In the genomic region with DNA sequence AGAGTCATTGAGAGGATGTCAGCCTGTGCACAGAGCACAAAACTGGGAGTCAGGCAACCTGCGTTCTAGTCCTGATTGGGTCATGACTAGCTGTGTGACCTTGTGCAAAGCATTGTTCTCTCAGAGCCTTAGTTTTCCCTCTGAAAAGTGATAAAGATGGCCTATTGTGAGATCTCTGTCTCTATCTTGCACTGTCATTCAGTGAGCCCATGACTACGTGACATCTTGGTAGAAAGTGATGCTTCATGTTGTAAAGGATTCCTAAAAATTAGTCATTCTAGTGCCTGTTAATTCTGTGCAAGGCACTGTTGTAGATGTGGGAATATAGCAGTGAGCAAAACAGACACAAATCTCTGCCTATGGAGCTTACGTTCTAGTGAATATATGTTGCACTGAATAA, we compare ENCODE assay signal across 12 cellular contexts. TPM values are rescaled to one million over a fixed set of nuclear protein-coding genes. Genes with fewer than 3 reads are reported as not detected.
DNase-seq lines count a peak whose midpoint lies in the region; ATAC-seq, FAIRE-seq and TF ChIP-seq lines count a peak whose summit lies in the region.
"Had no signal": no experiment of that assay in that cellular context is flagged by ENCODE, and none has a peak within 500 bp of the region (broad histone marks: within the 10 kb centered on the region; RNA-seq: fewer than 3 reads in every experiment).

No MANE protein-coding gene starts in this region.

- H3K27ac Mint-ChIP-seq in chondrocyte (ENCODE audit: unreplicated experiment): no peak overlapping the region

- intact Hi-C loops in IMR-90 (cut with micrococcal nuclease): no loop called here

- dilution Hi-C loops in IMR-90 (cut with HindIII; ENCODE audit: low sequenced_read_pairs, unreplicated experiment): no loop called here

- H4K8ac ChIP-seq in IMR-90 (ENCODE audit: low read depth in 2 of 2, low read length in 2 of 2) (no peak overlapping the region), mesenchymal stem cell (ENCODE audit: low read length) (no peak overlapping the region)

- H3K14ac ChIP-seq in IMR-90 (replicated peaks; ENCODE audit: low read depth, low read length) (0 out of 2 replicates have a peak overlapping the region, but pooled peaks have one; percentile 74), mesenchymal stem cell (ENCODE audit: low read length in 2 of 2) (no peak overlapping the region)

- no peaks in the 10 kb centered on the region for H3K27me3 Mint-ChIP-seq in chondrocyte (ENCODE audit: low read depth)

- H3K4me3 ChIP-seq in BLaER1 treated with 17β-estradiol and CSF1 and Interleukin-3, amounts not matched to agents 10 nM and 100 nM: no peak overlapping the region
- peak overlapping the region; percentile 33 for H3K4me3 ChIP-seq in IMR-90 (ENCODE audit: insufficient read depth, low read depth, low read length)
- H3K4me3 ChIP-seq in mesenchymal stem cell (ENCODE audit: insufficient read depth in 1 of 2, low read depth in 1 of 2, low read length in 2 of 2): peak overlapping the region in 1 of 2 experiments; percentile 87
- H3K4me3 ChIP-seq: mucosa of descending colon had no signal

- H2BK5ac ChIP-seq in IMR-90 (ENCODE audit: low read depth, low read length, poor library complexity, severe bottlenecking): peak overlapping the region; percentile 61
- no peak overlapping the region for H2BK5ac ChIP-seq in mesenchymal stem cell (ENCODE audit: low read depth, low read length, poor library complexity, severe bottlenecking)

- H2AFZ ChIP-seq in IMR-90 (replicated peaks; ENCODE audit: low read length, poor library complexity): no peak overlapping the region
- no peak overlapping the region for H2AFZ ChIP-seq in mesenchymal stem cell (ENCODE audit: low read depth, low read length)

- H3K4me3 Mint-ChIP-seq in chondrocyte (ENCODE audit: unreplicated experiment): peak overlapping the region; percentile 83

- BruUV-seq in IMR-90 (replicated peaks; lab: Mats Ljungman, UMichigan): no TSS peak

- no peak overlapping the region for H2BK12ac ChIP-seq in mesenchymal stem cell (ENCODE audit: low read length in 2 of 2)

- H2BK15ac ChIP-seq in IMR-90 (ENCODE audit: low read depth, low read length) (no peak overlapping the region), mesenchymal stem cell (ENCODE audit: low read depth, poor library complexity, severe bottlenecking) (no peak overlapping the region)

- H2AK9ac ChIP-seq in IMR-90 (replicated peaks; ENCODE audit: low read depth, low read length, poor library complexity): no peak overlapping the region

- no peak for ATAC-seq in IMR-90 (ENCODE audit: low read depth)
- ATAC-seq in GM19455 (IDR thresholded peaks at IDR 0.05; ENCODE audit: unreplicated experiment): no peak
- ATAC-seq: mucosa of descending colon had no signal

- no peak overlapping the region for H3K4ac ChIP-seq in IMR-90 (ENCODE audit: low read depth, low read length)
- no peak overlapping the region for H3K4ac ChIP-seq in mesenchymal stem cell (ENCODE audit: low read depth in 1 of 2, low read length in 2 of 2)

- peaks cover 44% of the 10 kb centered on the region for H3K4me1 Mint-ChIP-seq in chondrocyte (ENCODE audit: low read depth)

- H3K9me1 ChIP-seq in IMR-90 (ENCODE audit: insufficient read depth, low read length): 0 out of 2 replicates have a peak, but pooled peaks cover 3% of the 10 kb centered on the region

- no peak for TF ChIP-seq RAD21 in IMR-90 (IDR thresholded peaks at IDR 0.05; ENCODE audit: low read length)

- no peak overlapping the region for H2AK5ac ChIP-seq in IMR-90 (ENCODE audit: low read depth, low read length)
- no peak overlapping the region for H2AK5ac ChIP-seq in mesenchymal stem cell (ENCODE audit: low read length, severe bottlenecking)

- H4K20me1 ChIP-seq in BLaER1 treated with 17β-estradiol and CSF1 and Interleukin-3, amounts not matched to agents 10 nM and 100 nM: peaks cover 0 to 26% (median 7%) of the 10 kb centered on the region in 11 experiments; a peak in 7 of 22 replicates
- H4K20me1 ChIP-seq in IMR-90 (ENCODE audit: insufficient read depth, low read length): no peaks in the 10 kb centered on the region

- H3K56ac ChIP-seq in IMR-90 (ENCODE audit: extremely low read depth, insufficient read depth, low read length): no peak overlapping the region

- no peak overlapping the region for H4K91ac ChIP-seq in IMR-90 (ENCODE audit: insufficient read depth, low read depth, low read length)
- no peak overlapping the region for H4K91ac ChIP-seq in mesenchymal stem cell (ENCODE audit: low read length)

- TF ChIP-seq CTCF in IMR-90 (conservative IDR thresholded peaks at IDR 0.05; ENCODE audit: low read depth, low read length): no peak
- TF ChIP-seq CTCF in chondrocyte (IDR thresholded peaks at IDR 0.05): no peak

- H3K27ac ChIP-seq in BLaER1 treated with 17β-estradiol and CSF1 and Interleukin-3, amounts not matched to agents 10 nM and 100 nM: no peak overlapping the region
- no peak overlapping the region for H3K27ac ChIP-seq in IMR-90 (ENCODE audit: insufficient read depth, low read length)
- no peak overlapping the region for H3K27ac ChIP-seq in mesenchymal stem cell (ENCODE audit: low read length, poor library complexity, severe bottlenecking)
- H3K27ac ChIP-seq: upper lobe of left lung had no signal

- FAIRE-seq in urothelium cell line (lab: Jason Lieb, UNC): no peak

- H3K18ac ChIP-seq in IMR-90 (ENCODE audit: low read depth, low read length) (peak overlapping the region; percentile 64; the same call in 1 of the 2 replicates), mesenchymal stem cell (ENCODE audit: low read depth in 1 of 2, low read length in 2 of 2) (no peak overlapping the region)

- WGBS in IMR-90 (ENCODE audit: extremely low coverage in 2 of 2, insufficient read length in 1 of 2), 2 experiments: 17% methylated on average over 1 of the region's 3 CpGs; no CpG with 5 or more reads in 1 of the 2 experiments
- WGBS in mesenchymal stem cell: 34% methylated on average over 2 of the region's 3 CpGs

- POLR2A ChIA-PET in IMR-90 (lab: Charles Lee; ENCODE audit: unreplicated experiment): interaction anchor here (0.6 kb wide), 1 partner anchor 10 kb away, joined by 14 read pairs; no protein-coding TSS in a partner anchor

- peaks cover 0 to 37% (median 18%) of the 10 kb centered on the region in 11 experiments; a peak in 17 of 22 replicates for H3K36me3 ChIP-seq in BLaER1 treated with 17β-estradiol and CSF1 and Interleukin-3, amounts not matched to agents 10 nM and 100 nM
- peaks cover 6% of the 10 kb centered on the region for H3K36me3 ChIP-seq in IMR-90 (ENCODE audit: control insufficient read depth, insufficient read depth, low read length)
- peaks cover 2 to 21% of the 10 kb centered on the region in 2 experiments for H3K36me3 ChIP-seq in mesenchymal stem cell (ENCODE audit: control insufficient read depth in 1 of 2, insufficient read depth in 2 of 2, low read depth in 1 of 2, low read length in 2 of 2)

- no peak overlapping the region for H3K9ac ChIP-seq in BLaER1 treated with 17β-estradiol and CSF1 and Interleukin-3, amounts not matched to agents 10 nM and 100 nM
- H3K9ac ChIP-seq in IMR-90 (ENCODE audit: low read depth, low read length) (no peak overlapping the region), mesenchymal stem cell (ENCODE audit: low read length) (peak overlapping the region; percentile 93)

- TF ChIP-seq POLR2A in IMR-90 (IDR thresholded peaks at IDR 0.05; ENCODE audit: low read depth, low read length): no peak

- peaks cover 0 to 16% (median 5%) of the 10 kb centered on the region in 11 experiments; a peak in 8 of 22 replicates for H3K9me3 ChIP-seq in BLaER1 treated with 17β-estradiol and CSF1 and Interleukin-3, amounts not matched to agents 10 nM and 100 nM (replicated peaks in 1 of 11)
- H3K9me3 ChIP-seq in IMR-90 (ENCODE audit: control insufficient read depth, insufficient read depth, low read length): no peaks in the 10 kb centered on the region
- H3K9me3 ChIP-seq in mesenchymal stem cell (ENCODE audit: control insufficient read depth, low read length): no peaks in the 10 kb centered on the region
- H3K9me3 ChIP-seq: mucosa of descending colon, upper lobe of left lung had no signal

- H3K36me3 Mint-ChIP-seq in chondrocyte (ENCODE audit: low read depth): peaks cover 6% of the 10 kb centered on the region

- no peaks in the 10 kb centered on the region; a peak in 1 of 22 replicates for H3K27me3 ChIP-seq in BLaER1 treated with 17β-estradiol and CSF1 and Interleukin-3, amounts not matched to agents 10 nM and 100 nM
- H3K27me3 ChIP-seq in IMR-90 (ENCODE audit: control insufficient read depth, insufficient read depth, low read length) (peaks cover 2% of the 10 kb centered on the region), mesenchymal stem cell (ENCODE audit: control insufficient read depth in 1 of 2, insufficient read depth in 1 of 2, low read length in 2 of 2) (no peaks in the 10 kb centered on the region)

- CTCF ChIA-PET in IMR-90 (lab: Yijun Ruan, JAX): no interaction called here

- H3K23ac ChIP-seq in IMR-90 (ENCODE audit: low read depth, low read length): 0 out of 2 replicates have a peak overlapping the region, but pooled peaks have one; percentile 53
- no peak overlapping the region for H3K23ac ChIP-seq in mesenchymal stem cell (ENCODE audit: low read length in 2 of 2)

- H3K4me2 ChIP-seq in BLaER1 treated with 17β-estradiol and CSF1 and Interleukin-3, amounts not matched to agents 10 nM and 100 nM: peak overlapping the region in 10 of 11 experiments; percentile 71 to 86 (median 80); a peak in 20 of 22 replicates
- peak overlapping the region; percentile 91 for H3K4me2 ChIP-seq in IMR-90 (ENCODE audit: low read depth, low read length)
- H3K4me2 ChIP-seq in mesenchymal stem cell (ENCODE audit: low read length, poor library complexity, severe bottlenecking): peak overlapping the region; percentile 30

- H3K79me1 ChIP-seq in IMR-90 (ENCODE audit: low read depth in 1 of 2, low read length in 2 of 2): peaks cover 0 to 28% of the 10 kb centered on the region in 2 experiments; a peak in 2 of 4 replicates
- no peaks in the 10 kb centered on the region for H3K79me1 ChIP-seq in mesenchymal stem cell (replicated peaks; ENCODE audit: low read length, poor library complexity, severe bottlenecking)

- no peak overlapping the region for H4K5ac ChIP-seq in IMR-90 (ENCODE audit: low read depth, low read length)

- peaks cover 6 to 18% (median 14%) of the 10 kb centered on the region in 10 experiments; a peak in 16 of 20 replicates for H3K4me1 ChIP-seq in BLaER1 treated with 17β-estradiol and CSF1 and Interleukin-3, amounts not matched to agents 10 nM and 100 nM
- peaks cover 4% of the 10 kb centered on the region for H3K4me1 ChIP-seq in IMR-90 (ENCODE audit: control insufficient read depth, insufficient read depth, low read length)
- H3K4me1 ChIP-seq in mesenchymal stem cell (ENCODE audit: control insufficient read depth, insufficient read depth, low read depth, low read length): peaks cover 4% of the 10 kb centered on the region

- no peak overlapping the region for H2BK120ac ChIP-seq in IMR-90 (ENCODE audit: low read depth, low read length)
- no peak overlapping the region for H2BK120ac ChIP-seq in mesenchymal stem cell (ENCODE audit: low read depth, low read length)

- no peaks in the 10 kb centered on the region for H3K9me3 Mint-ChIP-seq in chondrocyte (ENCODE audit: low read depth)

- peak; percentile 39 for DNase-seq in IMR-90
- no peak for DNase-seq in chondrocyte (ENCODE audit: low spot score)
- peak; percentile 16 for DNase-seq in mesenchymal stem cell
- DNase-seq in urothelium cell line (ENCODE audit: low spot score): no peak
- DNase-seq in activated CD4-positive, CD25-positive, alpha-beta regulatory T cell treated with anti-CD3 and anti-CD28 coated beads, Interleukin-2, amount 50 U/mL, for 72 hours: no peak
- DNase-seq in DMS79 treated with DMSO at 0.1 percent for 48 hours (lab: John Stamatoyannopoulos, UW): no peak
- DNase-seq: mucosa of descending colon; NCI-H82; stimulated activated CD4-positive, alpha-beta T cell treated with anti-CD3 and anti-CD28 coated beads, Interleukin-4, amount 100 ng/mL, for 1 hour; upper lobe of left lung had no signal

- in situ Hi-C loops in IMR-90 (cut with MboI; ENCODE audit: low sequenced_read_pairs): no loop called here

- no peak overlapping the region for H2BK20ac ChIP-seq in IMR-90 (ENCODE audit: low read depth, low read length)

RNA-seq across cellular contexts. Expression of a gene that starts 2.5 kb away (rescaled TPM):
- total RNA-seq in IMR-90 (2012; rRNA removed) (75.3 and 124 TPM in 2 replicates), chondrocyte (57.6 to 71.9 TPM (median 59.9 TPM) in 3 replicates)
- polyA plus RNA-seq in IMR-90 (2012; rRNA removed): 49.7 and 58.5 TPM in 2 replicates
- 20.1 and 44.0 TPM in 2 replicates for polyA plus RNA-seq in IMR-90 (2012; cell fraction: cytosol; rRNA removed)
- 19.6 and 25.0 TPM in 2 replicates for polyA plus RNA-seq in IMR-90 (2012; cell fraction: nucleus; rRNA removed; ENCODE audit: low replicate concordance)
- 85.4 TPM for polyA plus RNA-seq in mesenchymal stem cell (2013, experiment 1 of 2)
- 87.5 TPM for polyA plus RNA-seq in mesenchymal stem cell (2013, experiment 2 of 2)

Comparison
In these comparisons a context has a peak if more than half of its experiments do, and no peak if none do; other contexts are left out.
1. H3K4me2 ChIP-seq: peak in every context shown above with its lines; median percentile 91 in IMR-90; 80 in BLaER1 treated with 17β-estradiol and CSF1 and Interleukin-3, amounts not matched to agents 10 nM and 100 nM; 30 in mesenchymal stem cell.
2. DNase-seq: peak in IMR-90 (single experiment) and mesenchymal stem cell (single experiment); none in chondrocyte (single experiment), urothelium cell line (single experiment), activated CD4-positive, CD25-positive, alpha-beta regulatory T cell treated with anti-CD3 and anti-CD28 coated beads, Interleukin-2, amount 50 U/mL, for 72 hours (single experiment) and DMS79 treated with DMSO at 0.1 percent for 48 hours (single experiment).